8 cellular contexts compared by ENCODE assay signal in genomic region chr5:139635606-139636206, GRCh38. TPM values are rescaled to one million over a fixed set of nuclear protein-coding genes. Genes with fewer than 3 reads are reported as not detected.
A peak's percentile ranks its signal among the peaks of the same experiment; 100 is the strongest.
DNase-seq lines count a peak whose midpoint lies in the region; ATAC-seq and TF ChIP-seq lines count a peak whose summit lies in the region.

No MANE protein-coding gene starts in this region.

- TF ChIP-seq CTCF in left lung (IDR thresholded peaks at IDR 0.05), result peak; percentile 58 to 62

- intact Hi-C loops in left lung (cut with DNase I), result loop anchor here (2.0 to 10.0 kb wide), 4 partner anchors 52 to 129 kb away; no protein-coding TSS in a partner anchor

- no peak overlapping the region for H3K27ac ChIP-seq in SJSA1
- peak overlapping the region; percentile 3 for H3K27ac ChIP-seq in cingulate gyrus (ENCODE audit: low read depth, low read length)
- peak overlapping the region; percentile 67 to 75 for H3K27ac ChIP-seq in left lung
- H3K27ac ChIP-seq in subcutaneous abdominal adipose tissue (ENCODE audit: low read depth, low read length), result peak overlapping the region; percentile 97

- H3K4me1 ChIP-seq in SJSA1 (replicated peaks) (peaks cover 45% of the 10 kb centered on the region), left lung (peaks cover 35 to 54% of the 10 kb centered on the region in 2 donors), subcutaneous abdominal adipose tissue (ENCODE audit: control insufficient read depth in 5 of 5, insufficient read depth in 5 of 5, low read length in 5 of 5) (peaks cover 22 to 50% (median 48%) of the 10 kb centered on the region in 5 donors)

- H3K4me3 ChIP-seq in SJSA1 (no peak overlapping the region), left lung (no peak overlapping the region), subcutaneous abdominal adipose tissue (ENCODE audit: low read depth in 1 of 5, low read length in 5 of 5) (peak overlapping the region in 2 of 5 donors; percentile 13 to 19)

- H3K9me3 ChIP-seq in SJSA1 (replicated peaks), result no peaks in the 10 kb centered on the region
- no peaks in the 10 kb centered on the region for H3K9me3 ChIP-seq in left lung
- no peaks in the 10 kb centered on the region for H3K9me3 ChIP-seq in subcutaneous abdominal adipose tissue (ENCODE audit: control insufficient read depth in 5 of 5, low read length in 5 of 5)

- ATAC-seq in left lung (peak; percentile 64), HG03045 (IDR thresholded peaks at IDR 0.05; ENCODE audit: unreplicated experiment) (no peak), HG02588 (IDR thresholded peaks at IDR 0.05; ENCODE audit: unreplicated experiment) (no peak)

- DNase-seq in ELF-1 (ENCODE audit: low read depth, low spot score), result peak; percentile 54
- peak; percentile 92 for DNase-seq in HT1080 (ENCODE audit: low read depth)
- DNase-seq in SJSA1 (ENCODE audit: low read depth in 1 of 2, low spot score in 2 of 2), result peak; percentile 88 to 98
- peak; percentile 85 to 91 for DNase-seq in left lung

- H3K36me3 ChIP-seq in SJSA1 (no peaks in the 10 kb centered on the region), left lung (peaks cover 0 to 4% of the 10 kb centered on the region in 2 donors), subcutaneous abdominal adipose tissue (ENCODE audit: control insufficient read depth in 5 of 5, insufficient read depth in 5 of 5, low read length in 5 of 5) (peaks cover 0 to 10% (median 3%) of the 10 kb centered on the region in 5 donors)

- no peaks in the 10 kb centered on the region for H3K27me3 ChIP-seq in SJSA1 (replicated peaks)
- peaks cover 0 to 22% of the 10 kb centered on the region in 2 donors for H3K27me3 ChIP-seq in left lung
- H3K27me3 ChIP-seq in subcutaneous abdominal adipose tissue (ENCODE audit: control insufficient read depth in 5 of 5, insufficient read depth in 4 of 5, low read length in 5 of 5), result no peaks in the 10 kb centered on the region

- H3K9ac ChIP-seq in subcutaneous abdominal adipose tissue (ENCODE audit: low read length in 5 of 5), result peak overlapping the region in 3 of 5 donors; percentile 50 to 55 (median 52)

RNA-seq across cellular contexts. Expression of gene CXXC5, which starts 12.4 kb away (rescaled TPM):
- total RNA-seq in HT1080 (2014; rRNA removed; shearing (Covaris generic)), result 49.4 and 54.9 TPM in 2 replicates
- polyA plus RNA-seq in HT1080 (2015; cell fraction: cytosol; rRNA removed), result 29.7 and 30.4 TPM in 2 replicates
- 19.3 and 19.5 TPM in 2 replicates for polyA plus RNA-seq in HT1080 (2015; cell fraction: nucleus; rRNA removed)
- 101 and 114 TPM in 2 replicates for total RNA-seq in SJSA1 (2014; rRNA removed; shearing (Covaris generic))
- 10 to 100 TPM; 24.5 to 29.6 TPM for total RNA-seq in left lung
